In genomic region chr11:74605403-74605802, GRCh38 we compare ENCODE assay signal across 25 cellular contexts.
"Had no signal": no experiment of that assay in that cellular context is flagged by ENCODE, and none has a peak within 500 bp of the region (broad histone marks: within the 10 kb centered on the region; RNA-seq: fewer than 3 reads in every experiment).

No MANE protein-coding gene starts in this region.

- H3K79me2 ChIP-seq: parathyroid adenoma had no signal

- H3K27me3 Mint-ChIP-seq: natural killer cell treated with Interleukin-12 subunit alpha and Interleukin-12 subunit beta and Interleukin-15 and Interleukin-18, amount 100 ng/mL, for 72 hours had no signal

- H3K4me1 Mint-ChIP-seq: immature natural killer cell; stimulated activated effector memory CD8-positive, alpha-beta T cell treated with anti-CD3 and anti-CD28 coated beads, Interleukin-12 subunit alpha, Interleukin-12 subunit beta, amount 100 ng/mL, for 72 hours had no signal

- H2AFZ ChIP-seq: parathyroid adenoma had no signal

- H3K9me3 Mint-ChIP-seq: immature natural killer cell; natural killer cell treated with Interleukin-12 subunit alpha and Interleukin-12 subunit beta and Interleukin-15 and Interleukin-18, amount 100 ng/mL, for 72 hours; stimulated activated effector memory CD8-positive, alpha-beta T cell treated with anti-CD3 and anti-CD28 coated beads, Interleukin-12 subunit alpha, Interleukin-12 subunit beta, amount 100 ng/mL, for 72 hours had no signal

- H3K9ac ChIP-seq: parathyroid adenoma had no signal

- FAIRE-seq: keratinocyte had no signal

- H3K27ac ChIP-seq: colonic mucosa, dorsolateral prefrontal cortex, epithelial cell of prostate, esophagus muscularis mucosa, gastrocnemius medialis, heart right ventricle, parathyroid adenoma, prostate gland, right lobe of liver, suprapubic skin, tibial artery had no signal

- H3K27me3 ChIP-seq: colonic mucosa, dorsolateral prefrontal cortex, esophagus muscularis mucosa, gastrocnemius medialis, heart right ventricle, right lobe of liver, suprapubic skin, tibial artery had no signal

- H3K36me3 Mint-ChIP-seq: stimulated activated effector memory CD8-positive, alpha-beta T cell treated with anti-CD3 and anti-CD28 coated beads, Interleukin-12 subunit alpha, Interleukin-12 subunit beta, amount 100 ng/mL, for 72 hours had no signal

- H3K4me3 Mint-ChIP-seq: immature natural killer cell; natural killer cell treated with Interleukin-12 subunit alpha and Interleukin-12 subunit beta and Interleukin-15 and Interleukin-18, amount 100 ng/mL, for 72 hours; stimulated activated effector memory CD8-positive, alpha-beta T cell treated with anti-CD3 and anti-CD28 coated beads, Interleukin-12 subunit alpha, Interleukin-12 subunit beta, amount 100 ng/mL, for 72 hours had no signal

- ATAC-seq: gastrocnemius medialis; heart right ventricle; left colon; left ventricle myocardium superior; natural killer cell treated with Interleukin-12 subunit alpha and Interleukin-12 subunit beta and Interleukin-15 and Interleukin-18, amount 100 ng/mL, for 72 hours; stimulated activated effector memory CD8-positive, alpha-beta T cell treated with anti-CD3 and anti-CD28 coated beads, Interleukin-12 subunit alpha, Interleukin-12 subunit beta, amount 100 ng/mL, for 72 hours; stimulated activated naive CD8-positive, alpha-beta T cell treated with anti-CD3 and anti-CD28 coated beads, Interleukin-15, Interleukin-2, amounts not matched to agents 100 U/mL and 50 U/mL, for 24 hours had no signal

- H3K4me3 ChIP-seq: colonic mucosa, dorsolateral prefrontal cortex, esophagus muscularis mucosa, gastrocnemius medialis, heart right ventricle, lung, prostate gland, right lobe of liver, suprapubic skin, tibial artery had no signal

- DNase-seq: cerebellar nuclear complex; colonic mucosa; dorsolateral prefrontal cortex; effector CD8-positive, alpha-beta T cell; gastrocnemius medialis; heart right ventricle; immature natural killer cell; left colon; left ventricle myocardium superior; midbrain; retina; right lobe of liver; stimulated activated CD4-positive, alpha-beta T cell treated with anti-CD3 and anti-CD28 coated beads, Interleukin-4, amount 100 ng/mL, for 1 hour; stimulated activated CD8-positive, alpha-beta memory T cell treated with anti-CD3 and anti-CD28 coated beads, Interleukin-4, amount 100 ng/mL, for 48 hours; stimulated activated naive CD8-positive, alpha-beta T cell treated with anti-CD3 and anti-CD28 coated beads, Interleukin-15, Interleukin-2, amounts not matched to agents 100 U/mL and 50 U/mL, for 24 hours; tibial artery had no signal

- H3K9me3 ChIP-seq: colonic mucosa, esophagus muscularis mucosa, gastrocnemius medialis, heart right ventricle, prostate gland, right lobe of liver, suprapubic skin, tibial artery had no signal

- H3K4me1 ChIP-seq: colonic mucosa, gastrocnemius medialis, parathyroid adenoma, prostate gland, suprapubic skin, tibial artery had no signal

- H3K36me3 ChIP-seq: colonic mucosa, gastrocnemius medialis, prostate gland, right lobe of liver had no signal

- H3K27ac Mint-ChIP-seq: natural killer cell treated with Interleukin-12 subunit alpha and Interleukin-12 subunit beta and Interleukin-15 and Interleukin-18, amount 100 ng/mL, for 72 hours; stimulated activated effector memory CD8-positive, alpha-beta T cell treated with anti-CD3 and anti-CD28 coated beads, Interleukin-12 subunit alpha, Interleukin-12 subunit beta, amount 100 ng/mL, for 72 hours had no signal
